3 cellular contexts compared by ENCODE assay signal in genomic region chr17:20016475-20016992, GRCh38.
TF ChIP-seq lines count a peak whose summit lies in the region.

No MANE protein-coding gene starts in this region.

TF ChIP-seq in HEK293, 187 proteins besides CTCF, POLR2A, EP300 and RAD21:
- TF ChIP-seq ZNF202 (tag by site-specific recombination; IDR thresholded peaks at IDR 0.05; ENCODE audit: borderline replicate concordance) = 0 out of 2 replicates have a peak, but pooled peaks have one; percentile 12

TF ChIP-seq in WTC11, 78 proteins besides CTCF, POLR2A, EP300 and RAD21:
- 0 out of 2 replicates have a peak, but pooled peaks have one; percentile 18 for TF ChIP-seq FOXP4 (CRISPR knock-in tag; IDR thresholded peaks at IDR 0.05)
TF ChIP-seq in WTC11: peak in this region for 1; not testable (repeated sequence) for 77.

TF ChIP-seq in K562, 482 proteins besides CTCF, POLR2A, EP300 and RAD21:
- 0 out of 2 replicates have a peak, but pooled peaks have one; percentile 29 for TF ChIP-seq ZBTB33 (CRISPR knock-in tag; IDR thresholded peaks at IDR 0.05)
TF ChIP-seq in K562: peak in this region for 1; not testable (repeated sequence) for 481.
